In the genomic region with DNA sequence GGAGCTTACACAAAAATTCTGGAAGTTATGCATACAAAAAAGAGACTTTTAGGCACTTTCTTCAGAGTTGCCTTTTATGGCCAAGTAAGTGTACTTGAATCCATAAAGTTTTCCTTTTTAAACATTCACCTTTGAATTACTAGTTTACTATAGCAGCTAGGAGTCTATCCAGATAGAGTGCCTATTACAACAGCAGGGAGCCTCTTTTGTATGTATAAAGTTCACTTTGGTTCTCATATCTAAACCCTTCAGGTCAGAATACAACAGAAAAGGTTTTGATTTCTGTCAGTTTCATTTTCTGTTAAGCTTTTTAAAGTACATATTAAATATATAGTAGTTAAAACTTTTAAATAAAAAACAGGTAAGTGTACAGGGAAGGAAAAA, we compare ENCODE assay signal across 32 cellular contexts.
"Had no signal": no experiment of that assay in that cellular context is flagged by ENCODE, and none has a peak within 500 bp of the region (broad histone marks: within the 10 kb centered on the region; RNA-seq: fewer than 3 reads in every experiment).

No MANE protein-coding gene starts in this region.

- H3K4me3 ChIP-seq: breast epithelium, heart left ventricle, left lung, lung, ovary, prostate gland, sigmoid colon, smooth muscle cell, uterus had no signal

- H3K27me3 Mint-ChIP-seq: naive B cell; stimulated activated memory B cell treated with anti-CD40 and anti-IgM and Interleukin-4, amounts not matched to agents 10 μg/mL and 1 μg/mL and 100 μg/mL, for 72 hours; stimulated activated naive CD8-positive, alpha-beta T cell treated with anti-CD3 and anti-CD28 coated beads, Interleukin-15, amount 100 ng/mL, for 72 hours; type B pancreatic cell had no signal

- H3K4me1 Mint-ChIP-seq: endodermal cell; immature natural killer cell; naive B cell; stimulated activated memory B cell treated with anti-CD40 and anti-IgM and Interleukin-4, amounts not matched to agents 10 μg/mL and 1 μg/mL and 100 μg/mL, for 72 hours; stimulated activated naive CD8-positive, alpha-beta T cell treated with anti-CD3 and anti-CD28 coated beads, Interleukin-15, amount 100 ng/mL, for 72 hours had no signal

- H3K36me3 ChIP-seq: breast epithelium, ovary, prostate gland, uterus had no signal

- H3K27ac Mint-ChIP-seq: activated naive CD4-positive, alpha-beta T cell treated with anti-CD3 and anti-CD28 coated beads, Interleukin-2, amount 50 U/mL, for 72 hours; endodermal cell; immature natural killer cell; naive B cell; stimulated activated memory B cell treated with anti-CD40 and anti-IgM and Interleukin-4, amounts not matched to agents 10 μg/mL and 1 μg/mL and 100 μg/mL, for 72 hours; stimulated activated naive CD8-positive, alpha-beta T cell treated with anti-CD3 and anti-CD28 coated beads, Interleukin-15, amount 100 ng/mL, for 72 hours; type B pancreatic cell had no signal

- H3K4me1 ChIP-seq: breast epithelium, heart left ventricle, left lung, prostate gland, sigmoid colon, uterus had no signal

- H3K4me3 Mint-ChIP-seq: activated T-cell treated with anti-CD3 and anti-CD28 coated beads, Interleukin-2, amount 50 U/mL, for 4 hours; endodermal cell; immature natural killer cell; naive B cell; stimulated activated memory B cell treated with anti-CD40 and anti-IgM and Interleukin-4, amounts not matched to agents 10 μg/mL and 1 μg/mL and 100 μg/mL, for 72 hours; stimulated activated naive CD8-positive, alpha-beta T cell treated with anti-CD3 and anti-CD28 coated beads, Interleukin-15, amount 100 ng/mL, for 72 hours; type B pancreatic cell had no signal

- H3K27me3 ChIP-seq: left lung, ovary, sigmoid colon, uterus had no signal

- H3K9me3 Mint-ChIP-seq: activated naive CD4-positive, alpha-beta T cell treated with anti-CD3 and anti-CD28 coated beads, Interleukin-2, amount 50 U/mL, for 72 hours; activated T-cell treated with anti-CD3 and anti-CD28 coated beads, Interleukin-2, amount 50 U/mL, for 4 hours; immature natural killer cell; naive B cell; stimulated activated memory B cell treated with anti-CD40 and anti-IgM and Interleukin-4, amounts not matched to agents 10 μg/mL and 1 μg/mL and 100 μg/mL, for 72 hours; stimulated activated naive CD8-positive, alpha-beta T cell treated with anti-CD3 and anti-CD28 coated beads, Interleukin-15, amount 100 ng/mL, for 72 hours; type B pancreatic cell had no signal

- H3K4me2 ChIP-seq: smooth muscle cell had no signal

- H3K9me3 ChIP-seq: breast epithelium, heart left ventricle, left lung, ovary, prostate gland, sigmoid colon, uterus had no signal

- ATAC-seq: activated T-cell treated with anti-CD3 and anti-CD28 coated beads, Interleukin-2, amount 50 U/mL, for 4 hours; esophagus mucosa; heart left ventricle; left lung; stimulated activated memory B cell treated with anti-CD40 and anti-IgM and Interleukin-4, amounts not matched to agents 10 μg/mL and 1 μg/mL and 100 μg/mL, for 72 hours; stimulated activated naive CD8-positive, alpha-beta T cell treated with anti-CD3 and anti-CD28 coated beads, Interleukin-15, amount 100 ng/mL, for 72 hours had no signal

- DNase-seq: activated CD4-positive, alpha-beta T cell treated with anti-CD3 and anti-CD28 coated beads for 4 hours; activated CD4-positive, alpha-beta T cell treated with anti-CD3 and anti-CD28 coated beads, Interleukin-2, amount 50 U/mL, for 48 hours; activated CD4-positive, CD25-positive, alpha-beta regulatory T cell; activated CD8-positive, alpha-beta memory T cell treated with anti-CD3 and anti-CD28 coated beads, Interleukin-2, amount 50 U/mL, for 48 hours; activated naive CD4-positive, alpha-beta T cell; activated T-cell treated with anti-CD3 and anti-CD28 coated beads, Interleukin-2, amount 50 U/mL, for 4 hours; central memory CD4-positive, alpha-beta T cell; endodermal cell; foreskin fibroblast; heart left ventricle; hypothalamus; immature natural killer cell; left lung; mesendoderm; naive B cell; ovary; retina; sigmoid colon; stimulated activated CD4-positive, alpha-beta T cell treated with anti-CD3 and anti-CD28 coated beads, Interleukin-1b, Interleukin-23, amount 100 ng/mL, for 48 hours; stimulated activated CD4-positive, alpha-beta T cell treated with anti-CD3 and anti-CD28 coated beads, Interleukin-4, amount 100 ng/mL, for 4 hours; stimulated activated CD8-positive, alpha-beta memory T cell treated with anti-CD3 and anti-CD28 coated beads, Interleukin-4, amount 100 ng/mL, for 48 hours; stimulated activated naive CD8-positive, alpha-beta T cell treated with anti-CD3 and anti-CD28 coated beads, Interleukin-15, amount 100 ng/mL, for 72 hours; substantia nigra; uterus had no signal

- H3K36me3 Mint-ChIP-seq: activated naive CD4-positive, alpha-beta T cell treated with anti-CD3 and anti-CD28 coated beads, Interleukin-2, amount 50 U/mL, for 72 hours had no signal

- H3K27ac ChIP-seq: breast epithelium, heart left ventricle, left lung, ovary, prostate gland, sigmoid colon, uterus had no signal
